ENCODE assay signal across 18 cellular contexts in the genomic region with DNA sequence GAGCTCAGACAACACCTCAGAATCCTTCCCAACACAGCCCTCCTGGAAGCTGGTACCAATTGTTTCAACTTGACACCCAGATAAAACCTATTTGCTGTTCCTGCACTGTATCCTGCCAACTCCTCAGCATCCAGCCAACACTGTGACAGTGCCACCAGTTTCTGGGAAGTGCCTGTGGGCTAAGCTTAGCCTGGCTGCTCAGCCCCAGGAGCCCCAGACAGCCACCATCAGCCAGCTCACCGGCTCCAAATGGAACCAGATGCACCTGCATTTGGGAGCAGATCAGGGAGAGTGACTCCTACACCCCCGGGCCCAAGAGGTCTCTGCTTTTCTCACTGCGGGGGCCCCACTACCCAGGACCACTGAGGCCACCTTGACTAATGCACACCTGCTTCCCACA. TPM values are rescaled to one million over a fixed set of nuclear protein-coding genes. Genes with fewer than 3 reads are reported as not detected.
"Had no signal": no experiment of that assay in that cellular context is flagged by ENCODE, and none has a peak within 500 bp of the region (broad histone marks: within the 10 kb centered on the region; RNA-seq: fewer than 3 reads in every experiment).

No MANE protein-coding gene starts in this region.

- H3K36me3 Mint-ChIP-seq: activated naive CD4-positive, alpha-beta T cell treated with anti-CD3 and anti-CD28 coated beads, Interleukin-2, amount 50 U/mL, for 72 hours; naive thymus-derived CD4-positive, alpha-beta T cell had no signal

- ATAC-seq: activated CD8-positive, alpha-beta T cell treated with anti-CD3 and anti-CD28 coated beads for 36 hours; activated naive CD4-positive, alpha-beta T cell treated with anti-CD3 and anti-CD28 coated beads, Interleukin-2, amount 50 U/mL, for 72 hours; activated T-cell treated with anti-CD3 and anti-CD28 coated beads, Interleukin-2, amount 50 U/mL, for 72 hours; body of pancreas; mucosa of descending colon; naive thymus-derived CD4-positive, alpha-beta T cell; sciatic nerve had no signal

- H3K4me1 ChIP-seq: body of pancreas, prostate gland had no signal

- H3K4me1 Mint-ChIP-seq: central memory CD8-positive, alpha-beta T cell had no signal

- H3K27me3 ChIP-seq: body of pancreas, esophagus muscularis mucosa, spleen had no signal

- H3K27ac ChIP-seq: body of pancreas, coronary artery, prostate gland, spleen, stomach had no signal

- H3K27ac Mint-ChIP-seq: activated B cell treated with CpG ODN at 0.5 μM for 24 hours; activated CD8-positive, alpha-beta T cell treated with anti-CD3 and anti-CD28 coated beads for 36 hours; activated T-cell treated with anti-CD3 and anti-CD28 coated beads, Interleukin-2, amount 50 U/mL, for 72 hours; naive thymus-derived CD4-positive, alpha-beta T cell; T-helper 2 cell treated with Interferon-gamma antibody and Interleukin-4, amounts not matched to agents 5 μg/mL and 100 μg/mL, for 36 hours had no signal

- H3K4me3 Mint-ChIP-seq: activated B cell treated with CpG ODN at 0.5 μM for 24 hours; activated CD8-positive, alpha-beta T cell treated with anti-CD3 and anti-CD28 coated beads for 36 hours; activated T-cell treated with anti-CD3 and anti-CD28 coated beads, Interleukin-2, amount 50 U/mL, for 72 hours; central memory CD8-positive, alpha-beta T cell; naive thymus-derived CD4-positive, alpha-beta T cell; T-helper 2 cell treated with Interferon-gamma antibody and Interleukin-4, amounts not matched to agents 5 μg/mL and 100 μg/mL, for 36 hours had no signal

- H3K9me3 ChIP-seq: body of pancreas, esophagus muscularis mucosa, mucosa of descending colon, prostate gland, spleen, stomach had no signal

- H3K4me3 ChIP-seq: body of pancreas, coronary artery, esophagus muscularis mucosa, mucosa of descending colon, prostate gland, spleen, stomach had no signal

- H3K36me3 ChIP-seq: esophagus muscularis mucosa, prostate gland, spleen, stomach had no signal

- DNase-seq: activated B cell treated with CpG ODN at 0.5 μM for 24 hours; activated CD4-positive, alpha-beta T cell treated with anti-CD3 and anti-CD28 coated beads for 48 hours; activated CD8-positive, alpha-beta T cell treated with anti-CD3 and anti-CD28 coated beads for 36 hours; activated gamma-delta T cell; activated T-cell treated with anti-CD3 and anti-CD28 coated beads, Interleukin-2, amount 50 U/mL, for 72 hours; body of pancreas; mammary epithelial cell; mucosa of descending colon; naive thymus-derived CD4-positive, alpha-beta T cell; spleen; stomach had no signal

- H3K9me3 Mint-ChIP-seq: activated B cell treated with CpG ODN at 0.5 μM for 24 hours; activated CD8-positive, alpha-beta T cell treated with anti-CD3 and anti-CD28 coated beads for 36 hours; activated naive CD4-positive, alpha-beta T cell treated with anti-CD3 and anti-CD28 coated beads, Interleukin-2, amount 50 U/mL, for 72 hours; activated T-cell treated with anti-CD3 and anti-CD28 coated beads, Interleukin-2, amount 50 U/mL, for 72 hours; central memory CD8-positive, alpha-beta T cell; naive thymus-derived CD4-positive, alpha-beta T cell; T-helper 2 cell treated with Interferon-gamma antibody and Interleukin-4, amounts not matched to agents 5 μg/mL and 100 μg/mL, for 36 hours had no signal

RNA-seq across cellular contexts. Expression of gene KCNN3, which starts 24.9 kb away (rescaled TPM):
- total RNA-seq: mammary epithelial cell had no signal
